In the genomic region with DNA sequence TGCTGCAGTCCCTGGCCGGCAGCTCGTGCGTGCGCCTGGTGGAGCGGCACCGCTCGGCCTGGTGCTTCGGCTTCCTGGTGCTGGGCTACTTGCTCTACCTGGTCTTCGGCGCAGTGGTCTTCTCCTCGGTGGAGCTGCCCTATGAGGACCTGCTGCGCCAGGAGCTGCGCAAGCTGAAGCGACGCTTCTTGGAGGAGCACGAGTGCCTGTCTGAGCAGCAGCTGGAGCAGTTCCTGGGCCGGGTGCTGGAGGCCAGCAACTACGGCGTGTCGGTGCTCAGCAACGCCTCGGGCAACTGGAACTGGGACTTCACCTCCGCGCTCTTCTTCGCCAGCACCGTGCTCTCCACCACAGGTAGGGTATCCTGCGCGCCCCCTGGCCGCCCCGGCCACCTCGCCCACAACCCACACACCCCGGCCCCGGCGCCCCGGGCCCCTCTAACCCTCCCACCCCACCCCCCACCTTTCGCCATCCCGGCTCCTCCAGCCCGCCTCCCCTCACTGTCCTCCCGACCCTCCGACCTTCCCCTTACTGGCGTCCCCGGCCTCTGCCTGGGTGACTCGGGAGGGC, we compare ENCODE assay signal across 1 cellular context.
TF ChIP-seq lines count a peak whose summit lies in the region.

No MANE protein-coding gene starts in this region.

TF ChIP-seq in K562, 482 proteins besides CTCF, POLR2A, EP300 and RAD21 (continued from another document):
- TF ChIP-seq MLLT1 (IDR thresholded peaks at IDR 0.05) (peak in 1 of 2 experiments; percentile 47; a peak in 1 of 4 replicates), THRB (CRISPR knock-in tag; conservative IDR thresholded peaks at IDR 0.05) (no peak), CREB1 (IDR thresholded peaks at IDR 0.05) (no peak), CREB1 (CRISPR knock-in tag; IDR thresholded peaks at IDR 0.05) (peak; percentile 4; the same call in 1 of the 2 replicates), POLR2G (IDR thresholded peaks at IDR 0.05; ENCODE audit: low read depth, low read length) (peak; percentile 75), TCF7L2 (IDR thresholded peaks at IDR 0.05; ENCODE audit: low read depth, low read length) (no peak), CREM (IDR thresholded peaks at IDR 0.05; ENCODE audit: low read depth) (no peak; the same call in 1 of the 2 replicates), MAZ (CRISPR knock-in tag; conservative IDR thresholded peaks at IDR 0.05 in 1 of 2, IDR thresholded peaks at IDR 0.05 in 1 of 2) (peak in 1 of 2 experiments; percentile 31; a peak in 1 of 4 replicates), GABPA (tag; conservative IDR thresholded peaks at IDR 0.05; ENCODE audit: low read depth) (0 out of 2 replicates have a peak, but pooled peaks have one; percentile 3), FOXK1 (CRISPR knock-in tag; IDR thresholded peaks at IDR 0.05; ENCODE audit: borderline replicate concordance) (0 out of 2 replicates have a peak, but pooled peaks have one; percentile 34), PHF8 (IDR thresholded peaks at IDR 0.05; ENCODE audit: borderline replicate concordance, low read length) (peak; percentile 68; the same call in 1 of the 2 replicates), ZFX (CRISPR knock-in tag; IDR thresholded peaks at IDR 0.05) (peak; percentile 49), MGA (IDR thresholded peaks at IDR 0.05) (peak; percentile 35; the same call in 1 of the 2 replicates), HDAC6 (IDR thresholded peaks at IDR 0.05; ENCODE audit: low read depth, low read length) (0 out of 2 replicates have a peak, but pooled peaks have one; percentile 66), ZC3H4 (CRISPR knock-in tag; IDR thresholded peaks at IDR 0.05; ENCODE audit: borderline replicate concordance) (no peak), JUNB (CRISPR knock-in tag; conservative IDR thresholded peaks at IDR 0.05) (no peak), SMARCA4 (IDR thresholded peaks at IDR 0.05) (no peak), CHD1 (IDR thresholded peaks at IDR 0.05; ENCODE audit: low read length) (peak; percentile 74), UBTF (IDR thresholded peaks at IDR 0.05; ENCODE audit: borderline replicate concordance in 1 of 2, low read depth in 2 of 2, low read length in 2 of 2) (peak in 1 of 2 experiments; percentile 30; a peak in 1 of 4 replicates), KDM4B (IDR thresholded peaks at IDR 0.05; ENCODE audit: borderline replicate concordance in 2 of 2, low read depth in 1 of 2) (no peak), NRF1 (conservative IDR thresholded peaks at IDR 0.05 in 1 of 2, IDR thresholded peaks at IDR 0.05 in 1 of 2) (peak; percentile 76 to 83), ZZZ3 (IDR thresholded peaks at IDR 0.05) (no peak), SIX5 (IDR thresholded peaks at IDR 0.05; ENCODE audit: borderline replicate concordance in 1 of 2, insufficient read depth in 1 of 2, low read depth in 1 of 2, low read length in 2 of 2) (no peak), CBX1 (IDR thresholded peaks at IDR 0.05; ENCODE audit: low read depth) (no peak), ZNF561 (CRISPR knock-in tag; conservative IDR thresholded peaks at IDR 0.05) (no peak), HDAC1 (IDR thresholded peaks at IDR 0.05) (peak in 1 of 2 experiments; percentile 25; a peak in 1 of 4 replicates), RBM39 (optimal IDR thresholded peaks at IDR 0.05; ENCODE audit: low read depth, low read length) (no peak)
- TF ChIP-seq, protein P1, sequence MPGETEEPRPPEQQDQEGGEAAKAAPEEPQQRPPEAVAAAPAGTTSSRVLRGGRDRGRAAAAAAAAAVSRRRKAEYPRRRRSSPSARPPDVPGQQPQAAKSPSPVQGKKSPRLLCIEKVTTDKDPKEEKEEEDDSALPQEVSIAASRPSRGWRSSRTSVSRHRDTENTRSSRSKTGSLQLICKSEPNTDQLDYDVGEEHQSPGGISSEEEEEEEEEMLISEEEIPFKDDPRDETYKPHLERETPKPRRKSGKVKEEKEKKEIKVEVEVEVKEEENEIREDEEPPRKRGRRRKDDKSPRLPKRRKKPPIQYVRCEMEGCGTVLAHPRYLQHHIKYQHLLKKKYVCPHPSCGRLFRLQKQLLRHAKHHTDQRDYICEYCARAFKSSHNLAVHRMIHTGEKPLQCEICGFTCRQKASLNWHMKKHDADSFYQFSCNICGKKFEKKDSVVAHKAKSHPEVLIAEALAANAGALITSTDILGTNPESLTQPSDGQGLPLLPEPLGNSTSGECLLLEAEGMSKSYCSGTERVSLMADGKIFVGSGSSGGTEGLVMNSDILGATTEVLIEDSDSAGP (CRISPR knock-in tag; IDR thresholded peaks at IDR 0.05): 0 out of 2 replicates have a peak, but pooled peaks have one; percentile 48
- TF ChIP-seq, protein P2, sequence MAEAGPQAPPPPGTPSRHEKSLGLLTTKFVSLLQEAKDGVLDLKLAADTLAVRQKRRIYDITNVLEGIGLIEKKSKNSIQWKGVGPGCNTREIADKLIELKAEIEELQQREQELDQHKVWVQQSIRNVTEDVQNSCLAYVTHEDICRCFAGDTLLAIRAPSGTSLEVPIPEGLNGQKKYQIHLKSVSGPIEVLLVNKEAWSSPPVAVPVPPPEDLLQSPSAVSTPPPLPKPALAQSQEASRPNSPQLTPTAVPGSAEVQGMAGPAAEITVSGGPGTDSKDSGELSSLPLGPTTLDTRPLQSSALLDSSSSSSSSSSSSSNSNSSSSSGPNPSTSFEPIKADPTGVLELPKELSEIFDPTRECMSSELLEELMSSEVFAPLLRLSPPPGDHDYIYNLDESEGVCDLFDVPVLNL (CRISPR knock-in tag; IDR thresholded peaks at IDR 0.05; ENCODE audit: low read depth): 0 out of 2 replicates have a peak, but pooled peaks have one; percentile 18
